ENCODE assay signal across 1 cellular context in the genomic region with DNA sequence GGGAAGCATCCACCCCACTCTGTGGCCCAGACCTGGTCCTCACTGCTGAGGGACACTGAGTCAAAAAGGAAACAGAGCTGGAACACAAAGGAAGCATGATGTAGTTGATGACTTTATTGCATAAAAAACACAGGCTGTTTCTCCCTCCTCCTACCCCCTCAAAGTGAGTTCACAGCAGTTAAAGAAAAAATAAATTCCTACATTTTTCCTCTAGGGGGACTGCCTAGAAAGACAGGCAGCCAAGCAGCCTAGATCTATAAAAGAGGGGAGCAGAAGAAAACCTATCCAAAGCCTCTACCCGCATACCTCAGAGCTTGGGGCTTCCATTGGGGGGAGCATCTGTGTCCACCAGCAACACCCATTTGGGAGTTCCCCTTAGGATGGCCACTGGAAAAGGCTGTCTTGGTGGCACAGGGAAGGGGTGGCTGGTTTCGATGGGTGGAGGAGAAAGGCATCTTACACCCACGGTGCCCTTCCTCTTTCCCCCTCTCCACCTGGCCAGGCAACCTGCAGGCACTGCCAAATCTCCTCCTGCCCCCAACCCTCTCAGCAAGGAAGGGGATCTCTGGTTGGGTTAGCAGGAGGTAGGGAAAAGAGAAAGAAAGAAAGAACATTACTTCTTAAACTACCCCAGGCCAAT.
TF ChIP-seq lines count a peak whose summit lies in the region.

No MANE protein-coding gene starts in this region.

TF ChIP-seq in IMR-90, 13 proteins besides CTCF, POLR2A, EP300 and RAD21:
- TF ChIP-seq SMC3 (IDR thresholded peaks at IDR 0.05; ENCODE audit: low read depth, low read length) (0 out of 2 replicates have a peak, but pooled peaks have one; percentile 9), FOS (IDR thresholded peaks at IDR 0.05; ENCODE audit: low read depth, low read length) (no peak), CEBPB (IDR thresholded peaks at IDR 0.05; ENCODE audit: low read depth, low read length) (no peak), NFE2L2 (IDR thresholded peaks at IDR 0.05; ENCODE audit: low read depth, low read length) (no peak), MAZ (IDR thresholded peaks at IDR 0.05; ENCODE audit: borderline replicate concordance, low read depth, low read length) (no peak), RCOR1 (IDR thresholded peaks at IDR 0.05; ENCODE audit: insufficient replicate concordance, low read length) (no peak), BHLHE40 (IDR thresholded peaks at IDR 0.05; ENCODE audit: low read depth, low read length) (no peak)
